In the genomic region with DNA sequence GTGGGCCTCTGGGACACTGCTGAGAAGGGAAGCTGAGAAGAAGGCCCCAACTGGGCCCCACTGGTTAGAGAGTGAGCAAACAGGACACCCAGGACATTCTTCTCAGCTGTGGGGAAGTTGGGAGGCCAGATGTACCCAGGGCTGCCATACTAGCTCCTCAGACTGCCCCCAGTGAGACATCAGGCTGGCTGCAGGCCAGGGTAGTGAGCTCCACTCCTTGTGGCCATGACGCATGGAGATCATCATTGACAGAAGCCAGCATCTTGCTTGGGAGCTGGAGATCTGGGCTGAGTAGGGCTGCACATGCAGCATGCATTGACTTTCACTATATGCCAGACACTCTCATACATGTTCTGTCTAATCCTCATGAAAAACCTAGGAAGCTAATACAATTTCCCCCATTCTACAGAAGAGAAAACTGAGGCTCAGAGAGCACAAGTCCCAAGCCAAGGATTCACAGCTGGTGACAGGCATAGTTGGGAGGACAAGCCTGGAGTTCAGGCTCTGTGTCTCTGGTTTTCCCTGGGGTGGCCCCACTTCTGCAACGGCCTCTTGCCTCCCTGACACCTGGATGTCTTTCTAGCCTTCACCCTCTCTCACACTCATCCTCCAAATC, we compare ENCODE assay signal across 19 cellular contexts. TPM values are rescaled to one million over a fixed set of nuclear protein-coding genes. Genes with fewer than 3 reads are reported as not detected.
DNase-seq lines count a peak whose midpoint lies in the region; FAIRE-seq and TF ChIP-seq lines count a peak whose summit lies in the region.
"Had no signal": no experiment of that assay in that cellular context is flagged by ENCODE, and none has a peak within 500 bp of the region (broad histone marks: within the 10 kb centered on the region; RNA-seq: fewer than 3 reads in every experiment).

No MANE protein-coding gene starts in this region.

- peaks cover 64% of the 10 kb centered on the region for H3K27me3 Mint-ChIP-seq in astrocyte (ENCODE audit: low read depth, unreplicated experiment)
- H3K27me3 Mint-ChIP-seq in CD8-positive, alpha-beta memory T cell, result peaks cover 0 to 6% of the 10 kb centered on the region in 2 donors
- H3K27me3 Mint-ChIP-seq: activated CD8-positive, alpha-beta T cell treated with anti-CD3 and anti-CD28 coated beads for 36 hours had no signal

- no peak for FAIRE-seq in astrocyte (lab: Jason Lieb, UNC)
- FAIRE-seq in keratinocyte (lab: Jason Lieb, UNC), result peak; percentile 5
- FAIRE-seq in D721Med (lab: Jason Lieb, UNC), result no peak

- H3K4me3 ChIP-seq in BLaER1 (no peak overlapping the region), HEK293 (ENCODE audit: low read depth, low read length) (no peak overlapping the region), astrocyte (ENCODE audit: insufficient read depth, low read depth, low read length) (no peak overlapping the region), keratinocyte (ENCODE audit: control insufficient read depth in 2 of 3, extremely low read depth in 1 of 3, insufficient read depth in 2 of 3, low read depth in 1 of 3, low read length in 3 of 3) (no peak overlapping the region)
- H3K4me3 ChIP-seq in CD8-positive, alpha-beta memory T cell (ENCODE audit: low read length), result no peak overlapping the region
- H3K4me3 ChIP-seq: ascending aorta, GM23338, left ventricle myocardium inferior, SK-N-MC, upper lobe of right lung had no signal

- peak overlapping the region; percentile 51 for H3K4me2 ChIP-seq in BLaER1
- no peak overlapping the region for H3K4me2 ChIP-seq in astrocyte (ENCODE audit: low read length)
- H3K4me2 ChIP-seq in keratinocyte (ENCODE audit: control insufficient read depth, extremely low read depth, insufficient read depth, low read depth, low read length), result no peak overlapping the region
- H3K4me2 ChIP-seq: GM23338 had no signal

- H3K27ac Mint-ChIP-seq in astrocyte (ENCODE audit: unreplicated experiment), result no peak overlapping the region
- H3K27ac Mint-ChIP-seq in CD8-positive, alpha-beta memory T cell, result peak overlapping the region in 3 of 8 donors; percentile 5 to 65 (median 38)
- H3K27ac Mint-ChIP-seq: activated CD8-positive, alpha-beta T cell treated with anti-CD3 and anti-CD28 coated beads for 36 hours had no signal

- peaks cover 2% of the 10 kb centered on the region for H3K4me1 Mint-ChIP-seq in astrocyte (ENCODE audit: low read depth, unreplicated experiment)
- no peaks in the 10 kb centered on the region for H3K4me1 Mint-ChIP-seq in CD8-positive, alpha-beta memory T cell

- no peaks in the 10 kb centered on the region for H3K36me3 Mint-ChIP-seq in astrocyte (ENCODE audit: low read depth, unreplicated experiment)
- no peaks in the 10 kb centered on the region for H3K36me3 Mint-ChIP-seq in CD8-positive, alpha-beta memory T cell
- H3K36me3 Mint-ChIP-seq: naive thymus-derived CD8-positive, alpha-beta T cell had no signal

- POLR2A ChIA-PET in HEK293 (lab: Yijun Ruan, JAX), result interaction anchor here (1.0 to 1.1 kb wide), 2 partner anchors 30 to 114 kb away, joined by 3 to 4 read pairs; a partner anchor contains a TSS
- POLR2A ChIA-PET in CD8-positive, alpha-beta memory T cell (lab: Charles Lee), result no interaction called here

- H3K79me2 ChIP-seq in astrocyte (ENCODE audit: insufficient read depth, low read length) (no peaks in the 10 kb centered on the region), keratinocyte (ENCODE audit: control insufficient read depth, insufficient read depth, low read length) (no peaks in the 10 kb centered on the region)

- H3K9me1 ChIP-seq in keratinocyte (ENCODE audit: control insufficient read depth, extremely low read depth, insufficient read depth, low read length), result no peaks in the 10 kb centered on the region

- no peaks in the 10 kb centered on the region for H3K36me3 ChIP-seq in BLaER1
- no peaks in the 10 kb centered on the region for H3K36me3 ChIP-seq in HEK293 (ENCODE audit: control insufficient read depth in 2 of 2, insufficient read depth in 1 of 2, low read length in 2 of 2)
- H3K36me3 ChIP-seq in astrocyte (ENCODE audit: insufficient read depth, low read length), result no peaks in the 10 kb centered on the region
- H3K36me3 ChIP-seq in keratinocyte (ENCODE audit: control insufficient read depth in 2 of 2, extremely low read depth in 1 of 2, insufficient read depth in 2 of 2, low read length in 2 of 2), result no peaks in the 10 kb centered on the region
- no peaks in the 10 kb centered on the region for H3K36me3 ChIP-seq in CD8-positive, alpha-beta memory T cell (ENCODE audit: insufficient read depth, low read length)
- H3K36me3 ChIP-seq: ascending aorta, left ventricle myocardium inferior, upper lobe of right lung had no signal

- DNase-seq in astrocyte (ENCODE audit: low read depth) (no peak), keratinocyte (ENCODE audit: low read depth, low spot score) (no peak), D721Med (ENCODE audit: insufficient read length, low spot score) (no peak), NCI-H2081 treated with DMSO at 0.1 percent for 48 hours (lab: John Stamatoyannopoulos, UW) (no peak)
- DNase-seq in effector CD8-positive, alpha-beta T cell (lab: John Stamatoyannopoulos, UW), result no peak
- no peak for DNase-seq in CD8-positive, alpha-beta memory T cell
- DNase-seq: activated CD8-positive, alpha-beta T cell treated with anti-CD3 and anti-CD28 coated beads for 36 hours; activated effector memory CD4-positive, alpha-beta T cell treated with Interleukin-2 at 50 U/mL for 16 hours; cortex of kidney; left ventricle myocardium inferior; naive thymus-derived CD8-positive, alpha-beta T cell; NCI-H1092; NCI-H226 had no signal

- H3K9me3 Mint-ChIP-seq in astrocyte (ENCODE audit: unreplicated experiment), result peaks cover 2% of the 10 kb centered on the region
- no peaks in the 10 kb centered on the region for H3K9me3 Mint-ChIP-seq in CD8-positive, alpha-beta memory T cell
- H3K9me3 Mint-ChIP-seq: activated CD8-positive, alpha-beta T cell treated with anti-CD3 and anti-CD28 coated beads for 36 hours; GM23338; naive thymus-derived CD8-positive, alpha-beta T cell had no signal

- H3K27ac ChIP-seq in BLaER1 (no peak overlapping the region), HEK293 (ENCODE audit: extremely low read depth, low read depth, low read length) (no peak overlapping the region), astrocyte (ENCODE audit: low read depth, low read length) (no peak overlapping the region), keratinocyte (ENCODE audit: control insufficient read depth, insufficient read depth, low read length) (no peak overlapping the region)
- H3K27ac ChIP-seq in CD8-positive, alpha-beta memory T cell (ENCODE audit: low read depth, low read length), result no peak overlapping the region
- H3K27ac ChIP-seq: ascending aorta, SK-N-MC, upper lobe of right lung had no signal

- no peak overlapping the region for H3K4me3 Mint-ChIP-seq in astrocyte (ENCODE audit: unreplicated experiment)
- H3K4me3 Mint-ChIP-seq in CD8-positive, alpha-beta memory T cell, result no peak overlapping the region
- H3K4me3 Mint-ChIP-seq: activated CD8-positive, alpha-beta T cell treated with anti-CD3 and anti-CD28 coated beads for 36 hours; GM23338; naive thymus-derived CD8-positive, alpha-beta T cell had no signal

- no peaks in the 10 kb centered on the region for H4K20me1 ChIP-seq in BLaER1
- no peaks in the 10 kb centered on the region for H4K20me1 ChIP-seq in astrocyte (ENCODE audit: insufficient read depth, low read length)
- no peaks in the 10 kb centered on the region for H4K20me1 ChIP-seq in keratinocyte (ENCODE audit: control insufficient read depth, extremely low read depth, insufficient read depth, low read length)

- H3K27me3 ChIP-seq in BLaER1 (no peaks in the 10 kb centered on the region), astrocyte (ENCODE audit: insufficient read depth, low read length) (peaks cover 7% of the 10 kb centered on the region), keratinocyte (ENCODE audit: control insufficient read depth, extremely low read depth, insufficient read depth, low read length) (no peaks in the 10 kb centered on the region)
- H3K27me3 ChIP-seq in CD8-positive, alpha-beta memory T cell (ENCODE audit: insufficient read depth, low read length, poor library complexity, severe bottlenecking), result no peaks in the 10 kb centered on the region
- H3K27me3 ChIP-seq: ascending aorta, upper lobe of right lung had no signal

- dilution Hi-C loops in keratinocyte (cut with MboI; ENCODE audit: extremely low pct_ligation_motif_present, low sequenced_read_pairs), result no loop called here

- H3K4me1 ChIP-seq in BLaER1 (peaks cover 18% of the 10 kb centered on the region), HEK293 (ENCODE audit: control insufficient read depth, insufficient read depth, low read length) (no peaks in the 10 kb centered on the region), astrocyte (ENCODE audit: insufficient read depth, low read length) (peaks cover 3% of the 10 kb centered on the region), keratinocyte (ENCODE audit: control insufficient read depth, extremely low read depth, insufficient read depth, low read length) (peaks cover 23% of the 10 kb centered on the region)
- no peaks in the 10 kb centered on the region for H3K4me1 ChIP-seq in CD8-positive, alpha-beta memory T cell (ENCODE audit: insufficient read depth, low read length)
- H3K4me1 ChIP-seq: ascending aorta had no signal

- CTCF ChIA-PET in HEK293 (lab: Yijun Ruan, JAX), result interaction anchor here (0.5 to 4.4 kb wide), 7 partner anchors 8 to 159 kb away, joined by 3 to 26 read pairs (median 3); no protein-coding TSS in a partner anchor
- CTCF ChIA-PET in CD8-positive, alpha-beta memory T cell (lab: Charles Lee), result interaction anchor here (0.9 kb wide), 1 partner anchor 14 kb away, joined by 3 read pairs; no protein-coding TSS in a partner anchor

- TF ChIP-seq CTCF in HEK293 (tag by site-specific recombination; IDR thresholded peaks at IDR 0.05) (no peak), astrocyte (IDR thresholded peaks at IDR 0.05; ENCODE audit: insufficient read depth, low read depth, low read length) (no peak), keratinocyte (optimal IDR thresholded peaks at IDR 0.05 in 1 of 3, IDR thresholded peaks at IDR 0.05 in 1 of 3, conservative IDR thresholded peaks at IDR 0.05 in 1 of 3; ENCODE audit: extremely low read depth in 1 of 3, insufficient read depth in 2 of 3, low read length in 3 of 3) (no peak), D721Med (IDR thresholded peaks at IDR 0.05; ENCODE audit: insufficient read depth, missing control alignments) (no peak)

- no peaks in the 10 kb centered on the region for H3K9me3 ChIP-seq in BLaER1
- H3K9me3 ChIP-seq in HEK293 (ENCODE audit: control insufficient read depth, insufficient read depth, low read depth, low read length), result no peaks in the 10 kb centered on the region
- H3K9me3 ChIP-seq in astrocyte (ENCODE audit: insufficient read depth, low read depth, low read length), result no peaks in the 10 kb centered on the region
- no peaks in the 10 kb centered on the region for H3K9me3 ChIP-seq in keratinocyte (ENCODE audit: control insufficient read depth, low read depth, low read length)
- H3K9me3 ChIP-seq in CD8-positive, alpha-beta memory T cell (ENCODE audit: low read length), result no peaks in the 10 kb centered on the region
- H3K9me3 ChIP-seq: ascending aorta, left ventricle myocardium inferior, upper lobe of right lung had no signal

- H2AFZ ChIP-seq in astrocyte (ENCODE audit: low read depth, low read length) (peak overlapping the region; percentile 28), keratinocyte (ENCODE audit: control insufficient read depth, low read length) (no peak overlapping the region)
- H2AFZ ChIP-seq: GM23338 had no signal

- H3K9ac ChIP-seq in BLaER1 (no peak overlapping the region), astrocyte (ENCODE audit: low read length) (no peak overlapping the region), keratinocyte (ENCODE audit: control insufficient read depth, extremely low read depth, insufficient read depth, low read length) (no peak overlapping the region)

RNA-seq across cellular contexts. Expression of a gene that starts 24.1 kb away (rescaled TPM):
- 3.3 and 3.8 TPM in 2 replicates for total RNA-seq in astrocyte
- polyA plus RNA-seq in keratinocyte, result 5.1 to 7.7 TPM (median 5.4 TPM) in 3 replicates
- polyA plus RNA-seq in keratinocyte (2011; ENCODE audit: low read depth), result 5.5 TPM
- 4.5 and 5.2 TPM in 2 replicates for polyA plus RNA-seq in keratinocyte (2011; cell fraction: cytosol; rRNA removed)
- polyA plus RNA-seq in keratinocyte (2011; cell fraction: nucleus; rRNA removed), result 5.9 and 6.0 TPM in 2 replicates
- polyA plus RNA-seq in keratinocyte (2012; ENCODE audit: low replicate concordance), result 3.8 and 13.1 TPM in 2 replicates
- polyA minus RNA-seq in keratinocyte, result 1.7 to 7.6 TPM (median 4.8 TPM) in 3 replicates
- polyA minus RNA-seq in keratinocyte (2011; cell fraction: cytosol; rRNA and poly(A)+ RNA removed), result 8.2 TPM
- polyA minus RNA-seq in keratinocyte (2011; cell fraction: nucleus; rRNA and poly(A)+ RNA removed), result 4.1 and 4.7 TPM in 2 replicates
- total RNA-seq in CD8-positive, alpha-beta memory T cell, result under 1 TPM in 1 of 2 experiments, not detected in 1; 0.24 TPM
- polyA plus RNA-seq in CD8-positive, alpha-beta memory T cell, result not detected
- total RNA-seq: naive thymus-derived CD8-positive, alpha-beta T cell had no signal
- polyA plus RNA-seq: naive thymus-derived CD8-positive, alpha-beta T cell had no signal

RNA-seq across cellular contexts. Expression of a gene that starts 29.1 kb away (rescaled TPM):
- total RNA-seq in astrocyte, result 2.9 and 3.3 TPM in 2 replicates
- 50.1 to 62.5 TPM (median 57.0 TPM) in 3 replicates for polyA plus RNA-seq in keratinocyte
- polyA plus RNA-seq in keratinocyte (2011; ENCODE audit: low read depth), result 12.6 TPM
- polyA plus RNA-seq in keratinocyte (2011; cell fraction: cytosol; rRNA removed), result 27.3 and 32.3 TPM in 2 replicates
- polyA plus RNA-seq in keratinocyte (2011; cell fraction: nucleus; rRNA removed), result 199 and 235 TPM in 2 replicates
- 33.2 and 47.8 TPM in 2 replicates for polyA plus RNA-seq in keratinocyte (2012; ENCODE audit: low replicate concordance)
- 59.1 to 118 TPM (median 79.8 TPM) in 3 replicates for polyA minus RNA-seq in keratinocyte
- 25.9 TPM for polyA minus RNA-seq in keratinocyte (2011; cell fraction: cytosol; rRNA and poly(A)+ RNA removed)
- polyA minus RNA-seq in keratinocyte (2011; cell fraction: nucleus; rRNA and poly(A)+ RNA removed), result 60.7 and 73.3 TPM in 2 replicates
- 10 to 100 TPM; 23.8 to 28.7 TPM for total RNA-seq in CD8-positive, alpha-beta memory T cell
- 0.13 TPM for polyA plus RNA-seq in CD8-positive, alpha-beta memory T cell

RNA-seq across cellular contexts. Expression of a gene that starts 42.5 kb away (rescaled TPM):
- total RNA-seq in astrocyte, result 19.2 and 21.9 TPM in 2 replicates
- polyA plus RNA-seq in keratinocyte, result 19.6 to 27.0 TPM (median 21.2 TPM) in 3 replicates
- polyA plus RNA-seq in keratinocyte (2011; ENCODE audit: low read depth), result 27.3 TPM
- 13.0 and 19.5 TPM in 2 replicates for polyA plus RNA-seq in keratinocyte (2011; cell fraction: cytosol; rRNA removed)
- polyA plus RNA-seq in keratinocyte (2011; cell fraction: nucleus; rRNA removed), result 30.1 and 38.7 TPM in 2 replicates
- 15.8 and 18.6 TPM in 2 replicates for polyA plus RNA-seq in keratinocyte (2012; ENCODE audit: low replicate concordance)
- polyA minus RNA-seq in keratinocyte, result 7.8 to 27.4 TPM (median 19.6 TPM) in 3 replicates
- 14.4 TPM for polyA minus RNA-seq in keratinocyte (2011; cell fraction: cytosol; rRNA and poly(A)+ RNA removed)
- polyA minus RNA-seq in keratinocyte (2011; cell fraction: nucleus; rRNA and poly(A)+ RNA removed), result 14.7 and 20.9 TPM in 2 replicates
- total RNA-seq in CD8-positive, alpha-beta memory T cell, result 10 to 100 TPM; 33.1 to 34.0 TPM
- 10.3 TPM for polyA plus RNA-seq in CD8-positive, alpha-beta memory T cell
